7 cellular contexts compared by ENCODE assay signal in the genomic region with DNA sequence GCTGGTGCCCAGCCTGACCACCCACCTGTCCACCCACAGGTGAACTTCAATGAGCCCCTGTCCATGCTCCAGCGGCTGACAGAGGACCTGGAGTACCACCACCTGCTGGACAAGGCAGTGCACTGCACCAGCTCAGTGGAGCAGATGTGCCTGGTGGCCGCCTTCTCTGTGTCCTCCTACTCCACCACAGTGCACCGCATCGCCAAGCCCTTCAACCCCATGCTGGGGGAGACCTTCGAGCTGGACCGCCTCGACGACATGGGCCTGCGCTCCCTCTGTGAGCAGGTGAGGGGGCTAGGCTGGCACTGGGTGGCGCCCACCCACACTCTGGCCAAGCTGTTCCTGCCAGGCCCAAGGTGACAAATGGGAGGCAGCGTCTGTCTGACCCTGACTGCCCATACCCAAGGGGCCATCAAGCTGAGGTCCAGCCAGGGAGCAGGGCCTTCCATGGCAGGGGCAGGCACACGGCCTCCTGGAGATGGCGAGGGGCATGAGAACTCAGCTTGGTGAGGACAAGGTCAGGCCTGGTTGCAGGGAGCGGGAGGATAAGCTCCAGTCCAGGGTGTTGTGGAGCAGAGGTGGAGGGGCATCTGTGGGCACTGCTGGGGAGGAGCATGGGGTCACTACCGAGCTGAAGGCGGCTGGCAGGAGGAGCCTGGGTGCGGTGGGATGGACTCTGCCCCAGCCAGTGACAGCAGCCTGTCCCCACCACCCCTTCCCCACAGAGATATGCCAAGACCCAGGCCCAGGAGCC.
DNase-seq lines count a peak whose midpoint lies in the region; ATAC-seq and TF ChIP-seq lines count a peak whose summit lies in the region.

No MANE protein-coding gene starts in this region.

- no peak overlapping the region for H3K4me3 ChIP-seq in astrocyte of the cerebellum (ENCODE audit: low read depth, low read length)

- peak; percentile 66 for TF ChIP-seq CTCF in GM13976 (IDR thresholded peaks at IDR 0.05; ENCODE audit: borderline replicate concordance, control extremely low read depth, extremely low read depth, insufficient read depth, missing control alignments)
- peak; percentile 80 for TF ChIP-seq CTCF in astrocyte of the cerebellum (IDR thresholded peaks at IDR 0.05; ENCODE audit: low read depth, low read length, missing control alignments)

- ATAC-seq in GM19351 (IDR thresholded peaks at IDR 0.05; ENCODE audit: unreplicated experiment), result no peak

- DNase-seq in GM13976 (ENCODE audit: low spot score) (peak; percentile 83), OCI-M1 (lab: John Stamatoyannopoulos, UW) (peak; percentile 14), astrocyte of the cerebellum (ENCODE audit: low read depth) (peak; percentile 8), iPS-NIHi7 (ENCODE audit: extremely low spot score) (peak; percentile 87), NCI-H1436 treated with DMSO at 0.1 percent for 48 hours (lab: John Stamatoyannopoulos, UW) (no peak)
- DNase-seq in stimulated activated CD8-positive, alpha-beta memory T cell treated with anti-CD3 and anti-CD28 coated beads, Interleukin-2, amount 100 ng/mL, for 48 hours (ENCODE audit: low read depth in 2 of 2), result peak; percentile 8 to 14

- in situ Hi-C loops in GM13976 (cut with MboI; ENCODE audit: low sequenced_read_pairs, unreplicated experiment), result no loop called here
- in situ Hi-C loops in astrocyte of the cerebellum (cut with HindIII; ENCODE audit: low sequenced_read_pairs), result no loop called here
